ENCODE assay signal across 1 cellular context in the genomic region with DNA sequence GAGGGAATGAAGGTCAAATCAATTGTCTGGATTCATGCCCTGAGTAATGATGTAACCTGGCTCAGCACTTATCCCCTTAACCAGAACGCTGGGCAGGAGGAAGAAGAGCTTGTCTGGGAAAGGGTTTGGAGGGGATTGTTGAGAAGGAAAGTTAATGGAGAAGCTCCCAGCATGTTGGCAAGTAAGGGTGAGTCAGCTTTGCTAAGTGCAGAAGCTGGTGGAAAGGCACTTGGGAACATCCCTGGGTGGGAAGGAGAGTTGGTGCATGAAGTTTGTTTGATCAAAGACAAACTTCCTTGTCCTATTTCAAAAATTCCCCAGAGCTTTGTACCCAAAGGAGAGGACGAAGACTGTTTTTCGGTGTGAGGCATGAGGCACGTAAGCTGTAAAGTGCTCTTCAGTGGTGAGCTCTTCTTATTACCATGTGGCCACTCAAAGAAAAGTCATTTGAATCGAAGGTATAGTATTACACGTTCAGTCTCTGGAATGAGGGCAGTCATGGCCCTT.
TF ChIP-seq lines count a peak whose summit lies in the region.

No MANE protein-coding gene starts in this region.

TF ChIP-seq in HepG2, 621 proteins besides CTCF, POLR2A, EP300 and RAD21:
- TF ChIP-seq, protein P1, sequence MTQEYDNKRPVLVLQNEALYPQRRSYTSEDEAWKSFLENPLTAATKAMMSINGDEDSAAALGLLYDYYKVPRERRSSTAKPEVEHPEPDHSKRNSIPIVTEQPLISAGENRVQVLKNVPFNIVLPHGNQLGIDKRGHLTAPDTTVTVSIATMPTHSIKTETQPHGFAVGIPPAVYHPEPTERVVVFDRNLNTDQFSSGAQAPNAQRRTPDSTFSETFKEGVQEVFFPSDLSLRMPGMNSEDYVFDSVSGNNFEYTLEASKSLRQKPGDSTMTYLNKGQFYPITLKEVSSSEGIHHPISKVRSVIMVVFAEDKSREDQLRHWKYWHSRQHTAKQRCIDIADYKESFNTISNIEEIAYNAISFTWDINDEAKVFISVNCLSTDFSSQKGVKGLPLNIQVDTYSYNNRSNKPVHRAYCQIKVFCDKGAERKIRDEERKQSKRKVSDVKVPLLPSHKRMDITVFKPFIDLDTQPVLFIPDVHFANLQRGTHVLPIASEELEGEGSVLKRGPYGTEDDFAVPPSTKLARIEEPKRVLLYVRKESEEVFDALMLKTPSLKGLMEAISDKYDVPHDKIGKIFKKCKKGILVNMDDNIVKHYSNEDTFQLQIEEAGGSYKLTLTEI (CRISPR knock-in tag; conservative IDR thresholded peaks at IDR 0.05), result no peak
- TF ChIP-seq NFKBIZ (CRISPR knock-in tag; IDR thresholded peaks at IDR 0.05) (no peak), GATA4 (IDR thresholded peaks at IDR 0.05; ENCODE audit: borderline replicate concordance, low read depth) (no peak), AGO1 (IDR thresholded peaks at IDR 0.05; ENCODE audit: low read depth, low read length, poor library complexity, severe bottlenecking) (no peak), TBP (CRISPR knock-in tag; IDR thresholded peaks at IDR 0.05) (no peak), ZNF607 (CRISPR knock-in tag; IDR thresholded peaks at IDR 0.05; ENCODE audit: borderline replicate concordance) (no peak), RNF2 (conservative IDR thresholded peaks at IDR 0.05; ENCODE audit: low read depth) (no peak), HDAC2 (CRISPR knock-in tag; IDR thresholded peaks at IDR 0.05) (no peak), FOXA3 (CRISPR knock-in tag; IDR thresholded peaks at IDR 0.05) (no peak)
- TF ChIP-seq, protein P2, sequence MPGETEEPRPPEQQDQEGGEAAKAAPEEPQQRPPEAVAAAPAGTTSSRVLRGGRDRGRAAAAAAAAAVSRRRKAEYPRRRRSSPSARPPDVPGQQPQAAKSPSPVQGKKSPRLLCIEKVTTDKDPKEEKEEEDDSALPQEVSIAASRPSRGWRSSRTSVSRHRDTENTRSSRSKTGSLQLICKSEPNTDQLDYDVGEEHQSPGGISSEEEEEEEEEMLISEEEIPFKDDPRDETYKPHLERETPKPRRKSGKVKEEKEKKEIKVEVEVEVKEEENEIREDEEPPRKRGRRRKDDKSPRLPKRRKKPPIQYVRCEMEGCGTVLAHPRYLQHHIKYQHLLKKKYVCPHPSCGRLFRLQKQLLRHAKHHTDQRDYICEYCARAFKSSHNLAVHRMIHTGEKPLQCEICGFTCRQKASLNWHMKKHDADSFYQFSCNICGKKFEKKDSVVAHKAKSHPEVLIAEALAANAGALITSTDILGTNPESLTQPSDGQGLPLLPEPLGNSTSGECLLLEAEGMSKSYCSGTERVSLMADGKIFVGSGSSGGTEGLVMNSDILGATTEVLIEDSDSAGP (CRISPR knock-in tag; IDR thresholded peaks at IDR 0.05; ENCODE audit: borderline replicate concordance), result no peak
- TF ChIP-seq, protein P3, sequence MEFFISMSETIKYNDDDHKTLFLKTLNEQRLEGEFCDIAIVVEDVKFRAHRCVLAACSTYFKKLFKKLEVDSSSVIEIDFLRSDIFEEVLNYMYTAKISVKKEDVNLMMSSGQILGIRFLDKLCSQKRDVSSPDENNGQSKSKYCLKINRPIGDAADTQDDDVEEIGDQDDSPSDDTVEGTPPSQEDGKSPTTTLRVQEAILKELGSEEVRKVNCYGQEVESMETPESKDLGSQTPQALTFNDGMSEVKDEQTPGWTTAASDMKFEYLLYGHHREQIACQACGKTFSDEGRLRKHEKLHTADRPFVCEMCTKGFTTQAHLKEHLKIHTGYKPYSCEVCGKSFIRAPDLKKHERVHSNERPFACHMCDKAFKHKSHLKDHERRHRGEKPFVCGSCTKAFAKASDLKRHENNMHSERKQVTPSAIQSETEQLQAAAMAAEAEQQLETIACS (CRISPR knock-in tag; IDR thresholded peaks at IDR 0.05), result no peak
